In genomic region chr5:86569522-86570426, GRCh38 we compare ENCODE assay signal across 1 cellular context.
A peak's percentile ranks its signal among the peaks of the same experiment; 100 is the strongest.
TF ChIP-seq lines count a peak whose summit lies in the region.
"Not testable (repeated sequence)": the region's sequence is repeated elsewhere in the genome, so short reads cannot be mapped to it uniquely, and the experiment has no call there.

No MANE protein-coding gene starts in this region.

TF ChIP-seq in K562, 482 proteins besides CTCF, POLR2A, EP300 and RAD21 (continued from another document):
- TF ChIP-seq, protein P1, sequence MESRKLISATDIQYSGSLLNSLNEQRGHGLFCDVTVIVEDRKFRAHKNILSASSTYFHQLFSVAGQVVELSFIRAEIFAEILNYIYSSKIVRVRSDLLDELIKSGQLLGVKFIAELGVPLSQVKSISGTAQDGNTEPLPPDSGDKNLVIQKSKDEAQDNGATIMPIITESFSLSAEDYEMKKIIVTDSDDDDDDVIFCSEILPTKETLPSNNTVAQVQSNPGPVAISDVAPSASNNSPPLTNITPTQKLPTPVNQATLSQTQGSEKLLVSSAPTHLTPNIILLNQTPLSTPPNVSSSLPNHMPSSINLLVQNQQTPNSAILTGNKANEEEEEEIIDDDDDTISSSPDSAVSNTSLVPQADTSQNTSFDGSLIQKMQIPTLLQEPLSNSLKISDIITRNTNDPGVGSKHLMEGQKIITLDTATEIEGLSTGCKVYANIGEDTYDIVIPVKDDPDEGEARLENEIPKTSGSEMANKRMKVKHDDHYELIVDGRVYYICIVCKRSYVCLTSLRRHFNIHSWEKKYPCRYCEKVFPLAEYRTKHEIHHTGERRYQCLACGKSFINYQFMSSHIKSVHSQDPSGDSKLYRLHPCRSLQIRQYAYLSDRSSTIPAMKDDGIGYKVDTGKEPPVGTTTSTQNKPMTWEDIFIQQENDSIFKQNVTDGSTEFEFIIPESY (CRISPR knock-in tag; IDR thresholded peaks at IDR 0.05), result peak; percentile 50; the same call in 1 of the 2 replicates
- TF ChIP-seq E2F6 (IDR thresholded peaks at IDR 0.05; ENCODE audit: borderline replicate concordance in 1 of 2, extremely low read depth in 1 of 2, insufficient read depth in 1 of 2, insufficient read length in 1 of 2, low read depth in 1 of 2, low read length in 1 of 2, poor library complexity in 1 of 2, severe bottlenecking in 1 of 2) (peak in 1 of 2 experiments; percentile 28), MGA (IDR thresholded peaks at IDR 0.05) (peak; percentile 77), MEF2D (tag; conservative IDR thresholded peaks at IDR 0.05; ENCODE audit: low read depth) (0 out of 2 replicates have a peak, but pooled peaks have one; percentile 17), STAG1 (CRISPR knock-in tag; IDR thresholded peaks at IDR 0.05; ENCODE audit: borderline replicate concordance) (0 out of 2 replicates have a peak, but pooled peaks have one; percentile 13), POLR2G (IDR thresholded peaks at IDR 0.05; ENCODE audit: low read depth, low read length) (peak; percentile 72), RBBP5 (IDR thresholded peaks at IDR 0.05; ENCODE audit: borderline replicate concordance, insufficient read depth, low read length, poor library complexity, severe bottlenecking) (peak; percentile 71), E2F3 (CRISPR knock-in tag; IDR thresholded peaks at IDR 0.05) (peak; percentile 18; the same call in 1 of the 2 replicates), L3MBTL2 (IDR thresholded peaks at IDR 0.05) (peak; percentile 42; the same call in 1 of the 2 replicates), ESRRA (IDR thresholded peaks at IDR 0.05; ENCODE audit: borderline replicate concordance, low read depth) (0 out of 2 replicates have a peak, but pooled peaks have one; percentile 11), THAP12 (CRISPR knock-in tag; IDR thresholded peaks at IDR 0.05) (peak; percentile 43; the same call in 1 of the 2 replicates), IRF2 (CRISPR knock-in tag; IDR thresholded peaks at IDR 0.05) (peak; percentile 96), NCOA1 (IDR thresholded peaks at IDR 0.05; ENCODE audit: low read depth) (0 out of 2 replicates have a peak, but pooled peaks have one; percentile 33), ZEB2 (IDR thresholded peaks at IDR 0.05) (peak; percentile 27; the same call in 1 of the 2 replicates), MAZ (CRISPR knock-in tag; conservative IDR thresholded peaks at IDR 0.05 in 1 of 2, IDR thresholded peaks at IDR 0.05 in 1 of 2) (peak; percentile 62 to 63), RBFOX2 (IDR thresholded peaks at IDR 0.05; ENCODE audit: low read depth, low read length) (peak; percentile 61), NRF1 (conservative IDR thresholded peaks at IDR 0.05 in 1 of 2, IDR thresholded peaks at IDR 0.05 in 1 of 2) (peak in 1 of 2 experiments; percentile 19; a peak in 1 of 4 replicates)
- TF ChIP-seq, protein P2, sequence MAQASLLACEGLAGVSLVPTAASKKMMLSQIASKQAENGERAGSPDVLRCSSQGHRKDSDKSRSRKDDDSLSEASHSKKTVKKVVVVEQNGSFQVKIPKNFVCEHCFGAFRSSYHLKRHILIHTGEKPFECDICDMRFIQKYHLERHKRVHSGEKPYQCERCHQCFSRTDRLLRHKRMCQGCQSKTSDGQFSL (CRISPR knock-in tag; IDR thresholded peaks at IDR 0.05), result 0 out of 2 replicates have a peak, but pooled peaks have one; percentile 41
- TF ChIP-seq, protein P2 (tag; IDR thresholded peaks at IDR 0.05), result not testable (repeated sequence)
